9 cellular contexts compared by ENCODE assay signal in the genomic region with DNA sequence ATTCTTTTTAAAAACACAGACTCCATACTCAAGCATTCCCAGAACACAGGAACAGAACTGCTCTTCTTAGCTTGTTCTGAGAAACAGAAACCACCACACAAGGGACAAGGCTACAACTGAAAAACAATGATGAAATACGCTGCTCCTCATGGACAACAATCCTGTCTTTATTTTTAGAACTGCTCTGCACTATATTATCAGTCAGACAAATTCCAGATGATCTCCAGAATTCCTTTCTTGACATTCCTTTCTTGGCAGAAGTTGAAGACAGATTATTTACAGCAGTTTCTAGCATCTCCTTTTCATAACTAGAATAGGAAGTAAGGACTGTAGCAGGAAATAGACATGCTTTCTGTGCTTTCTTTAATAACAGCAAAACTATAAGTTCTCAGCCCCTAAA. TPM values are rescaled to one million over a fixed set of nuclear protein-coding genes. Genes with fewer than 3 reads are reported as not detected.
DNase-seq lines count a peak whose midpoint lies in the region; ATAC-seq and TF ChIP-seq lines count a peak whose summit lies in the region.
"Had no signal": no experiment of that assay in that cellular context is flagged by ENCODE, and none has a peak within 500 bp of the region (broad histone marks: within the 10 kb centered on the region; RNA-seq: fewer than 3 reads in every experiment).

No MANE protein-coding gene starts in this region.

- H3K27me3 Mint-ChIP-seq in activated CD4-positive, alpha-beta T cell treated with anti-CD3 and anti-CD28 coated beads, Interleukin-2, amount 10 ng/mL, durations not matched to agents 24 days and 14 days = no peaks in the 10 kb centered on the region

- H3K27me3 ChIP-seq in thoracic aorta (replicated peaks; ENCODE audit: insufficient read depth) = no peaks in the 10 kb centered on the region
- H3K27me3 ChIP-seq: BLaER1 had no signal

- H3K4me1 ChIP-seq in thoracic aorta (ENCODE audit: control insufficient read depth in 1 of 2, low read depth in 2 of 2) = peaks cover 0 to 10% of the 10 kb centered on the region in 2 donors

- no peaks in the 10 kb centered on the region for H3K9me3 ChIP-seq in thoracic aorta
- H3K9me3 ChIP-seq: BLaER1 had no signal

- H3K4me3 ChIP-seq in thoracic aorta = peak overlapping the region; percentile 12
- H3K4me3 ChIP-seq: BLaER1 had no signal

- H3K36me3 Mint-ChIP-seq in activated CD4-positive, alpha-beta T cell treated with anti-CD3 and anti-CD28 coated beads, Interleukin-2, amount 10 ng/mL, durations not matched to agents 24 days and 14 days (ENCODE audit: low read depth) = peaks cover 33% of the 10 kb centered on the region

- no peak for DNase-seq in activated CD4-positive, alpha-beta T cell treated with anti-CD3 and anti-CD28 coated beads, Interleukin-2, amount 10 ng/mL, durations not matched to agents 24 days and 14 days
- DNase-seq in activated CD4-positive, alpha-beta T cell treated with anti-CD3 and anti-CD28 coated beads, Interleukin-2, amount 50 U/mL, for 1 hour = no peak
- DNase-seq in amniotic stem cell (lab: John Stamatoyannopoulos, UW) (peak; percentile 47), kidney tubule cell (ENCODE audit: low spot score) (peak; percentile 2), thoracic aorta (ENCODE audit: low spot score) (no peak), NCI-H524 treated with DMSO at 0.1 percent for 48 hours (lab: John Stamatoyannopoulos, UW) (no peak)

- ATAC-seq in thoracic aorta (ENCODE audit: insufficient number of reproducible peaks, low FRiP score, low read depth) = no peak
- no peak for ATAC-seq in GM19452 (IDR thresholded peaks at IDR 0.05; ENCODE audit: unreplicated experiment)
- ATAC-seq in activated CD4-positive, CD25-positive, alpha-beta regulatory T cell treated with anti-CD3 and anti-CD28 coated beads, Interleukin-2, amount 50 U/mL, for 24 hours = no peak

- no peak for TF ChIP-seq CTCF in thoracic aorta (IDR thresholded peaks at IDR 0.05)

- no peaks in the 10 kb centered on the region for H3K36me3 ChIP-seq in thoracic aorta
- H3K36me3 ChIP-seq: BLaER1 had no signal

- intact Hi-C loops in activated CD4-positive, alpha-beta T cell treated with anti-CD3 and anti-CD28 coated beads, Interleukin-2, amount 10 ng/mL, durations not matched to agents 24 days and 14 days (cut with micrococcal nuclease) = loop anchor here (5.0 kb wide), 1 partner anchor 35 kb away; the partner anchor contains the start of gene ANTXR2

- peak overlapping the region; percentile 73 for H3K4me3 Mint-ChIP-seq in activated CD4-positive, alpha-beta T cell treated with anti-CD3 and anti-CD28 coated beads, Interleukin-2, amount 10 ng/mL, durations not matched to agents 24 days and 14 days

- peaks cover 25% of the 10 kb centered on the region for H3K4me1 Mint-ChIP-seq in activated CD4-positive, alpha-beta T cell treated with anti-CD3 and anti-CD28 coated beads, Interleukin-2, amount 10 ng/mL, durations not matched to agents 24 days and 14 days

- peak overlapping the region; percentile 93 for H3K27ac Mint-ChIP-seq in activated CD4-positive, alpha-beta T cell treated with anti-CD3 and anti-CD28 coated beads, Interleukin-2, amount 10 ng/mL, durations not matched to agents 24 days and 14 days

- peaks cover 7% of the 10 kb centered on the region for H3K9me3 Mint-ChIP-seq in activated CD4-positive, alpha-beta T cell treated with anti-CD3 and anti-CD28 coated beads, Interleukin-2, amount 10 ng/mL, durations not matched to agents 24 days and 14 days

- peak overlapping the region; percentile 9 to 24 for H3K27ac ChIP-seq in thoracic aorta
- H3K27ac ChIP-seq: BLaER1 had no signal

RNA-seq across cellular contexts. Expression of gene ANTXR2, which starts 36.1 kb away (rescaled TPM):
- total RNA-seq in activated CD4-positive, alpha-beta T cell treated with anti-CD3 and anti-CD28 coated beads, Interleukin-2, amount 10 ng/mL, durations not matched to agents 24 days and 14 days = 8.2 and 10.6 TPM in 2 replicates
- total RNA-seq in thoracic aorta = 10 to 100 TPM; 48.3 to 63.8 TPM

Comparison
In these comparisons a context has a peak if more than half of its experiments do, and no peak if none do; other contexts are left out.
1. DNase-seq: peak in amniotic stem cell (single experiment) and kidney tubule cell (single experiment); none in activated CD4-positive, alpha-beta T cell treated with anti-CD3 and anti-CD28 coated beads, Interleukin-2, amount 10 ng/mL, durations not matched to agents 24 days and 14 days (single experiment), activated CD4-positive, alpha-beta T cell treated with anti-CD3 and anti-CD28 coated beads, Interleukin-2, amount 50 U/mL, for 1 hour (single experiment), thoracic aorta (single experiment) and NCI-H524 treated with DMSO at 0.1 percent for 48 hours (single experiment).